ENCODE assay signal across 1 cellular context in genomic region chr7:151061241-151062110, GRCh38.
A peak's percentile ranks its signal among the peaks of the same experiment; 100 is the strongest.
TF ChIP-seq lines count a peak whose summit lies in the region.

No MANE protein-coding gene starts in this region.

TF ChIP-seq in A549, 52 proteins besides CTCF, POLR2A, EP300 and RAD21:
- TF ChIP-seq RNF2 (IDR thresholded peaks at IDR 0.05; ENCODE audit: borderline replicate concordance, low read depth) = peak; percentile 38; the same call in 1 of the 2 replicates
- TF ChIP-seq TFCP2L1 (CRISPR knock-in tag; IDR thresholded peaks at IDR 0.05) = no peak
